In the genomic region with DNA sequence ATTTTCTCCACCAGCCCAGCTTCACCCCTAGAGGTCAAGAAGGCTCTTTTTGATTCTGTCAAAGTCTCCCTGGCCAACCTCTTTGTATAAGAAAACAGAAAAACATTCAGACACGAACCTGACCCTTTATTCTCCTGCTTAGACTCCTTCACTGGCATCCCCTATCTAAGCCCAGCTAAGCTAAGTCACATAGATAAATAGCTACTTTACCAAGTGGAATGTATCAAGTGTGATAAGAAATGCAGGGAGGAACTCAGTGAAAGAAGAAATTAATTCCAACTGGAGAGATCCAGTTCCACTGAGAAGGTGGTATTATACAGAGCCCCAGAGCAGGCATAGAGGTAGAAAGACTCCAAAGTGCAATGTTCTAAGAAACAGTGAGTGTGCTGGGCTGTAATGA, we compare ENCODE assay signal across 20 cellular contexts.
"Had no signal": no experiment of that assay in that cellular context is flagged by ENCODE, and none has a peak within 500 bp of the region (broad histone marks: within the 10 kb centered on the region; RNA-seq: fewer than 3 reads in every experiment).

No MANE protein-coding gene starts in this region.

- H3K36me3 Mint-ChIP-seq: activated naive CD8-positive, alpha-beta T cell treated with anti-CD3 and anti-CD28 coated beads, Interleukin-2, amount 10 ng/mL, durations not matched to agents 7 days and 5 days had no signal

- H3K4me3 ChIP-seq: left ventricle myocardium inferior, psoas muscle, right atrium auricular region, tibial artery had no signal

- H3K27me3 ChIP-seq: right atrium auricular region, tibial artery had no signal

- H3K27ac Mint-ChIP-seq: activated naive CD4-positive, alpha-beta T cell treated with anti-CD3 and anti-CD28 coated beads for 36 hours; activated naive CD8-positive, alpha-beta T cell treated with anti-CD3 and anti-CD28 coated beads, Interleukin-2, amount 10 ng/mL, durations not matched to agents 7 days and 5 days had no signal

- DNase-seq: activated CD4-positive, alpha-beta T cell treated with anti-CD3 and anti-CD28 coated beads for 4 hours; activated CD4-positive, alpha-beta T cell treated with anti-CD3 and anti-CD28 coated beads, Interleukin-2, amount 50 U/mL, for 48 hours; activated CD4-positive, CD25-positive, alpha-beta regulatory T cell; activated naive CD4-positive, alpha-beta T cell treated with anti-CD3 and anti-CD28 coated beads for 36 hours; activated naive CD8-positive, alpha-beta T cell treated with anti-CD3 and anti-CD28 coated beads, Interleukin-2, amount 10 ng/mL, durations not matched to agents 7 days and 5 days; activated T-cell treated with anti-CD3 and anti-CD28 coated beads, Interleukin-2, amount 50 U/mL, for 48 hours; central memory CD4-positive, alpha-beta T cell; dermis blood vessel endothelial cell; effector CD8-positive, alpha-beta T cell; glutamatergic neuron; hypothalamus; left ventricle myocardium inferior; mammary epithelial cell; psoas muscle; stimulated activated CD4-positive, alpha-beta T cell treated with anti-CD3 and anti-CD28 coated beads, Interleukin-12 subunit alpha, Interleukin-12 subunit beta, amount 100 ng/mL, for 4 hours; stimulated activated naive CD8-positive, alpha-beta T cell treated with anti-CD3 and anti-CD28 coated beads, Interleukin-15, amount 100 ng/mL, for 72 hours; T-helper 1 cell; tibial artery had no signal

- H3K9me3 ChIP-seq: left ventricle myocardium inferior, psoas muscle, right atrium auricular region, tibial artery had no signal

- H3K36me3 ChIP-seq: left ventricle myocardium inferior, right atrium auricular region, tibial artery had no signal

- H3K27ac ChIP-seq: left ventricle myocardium inferior, psoas muscle, right atrium auricular region, tibial artery had no signal

- H3K4me3 Mint-ChIP-seq: activated naive CD4-positive, alpha-beta T cell treated with anti-CD3 and anti-CD28 coated beads for 36 hours; activated naive CD8-positive, alpha-beta T cell treated with anti-CD3 and anti-CD28 coated beads, Interleukin-2, amount 10 ng/mL, durations not matched to agents 7 days and 5 days; stimulated activated naive CD8-positive, alpha-beta T cell treated with anti-CD3 and anti-CD28 coated beads, Interleukin-15, amount 100 ng/mL, for 72 hours had no signal

- H3K9me3 Mint-ChIP-seq: activated naive CD4-positive, alpha-beta T cell treated with anti-CD3 and anti-CD28 coated beads for 36 hours; activated naive CD8-positive, alpha-beta T cell treated with anti-CD3 and anti-CD28 coated beads, Interleukin-2, amount 10 ng/mL, durations not matched to agents 7 days and 5 days; stimulated activated naive CD8-positive, alpha-beta T cell treated with anti-CD3 and anti-CD28 coated beads, Interleukin-15, amount 100 ng/mL, for 72 hours had no signal

- ATAC-seq: psoas muscle; stimulated activated naive CD8-positive, alpha-beta T cell treated with anti-CD3 and anti-CD28 coated beads, Interleukin-15, amount 100 ng/mL, for 72 hours had no signal

- FAIRE-seq: frontal cortex had no signal

- H3K27me3 Mint-ChIP-seq: activated naive CD8-positive, alpha-beta T cell treated with anti-CD3 and anti-CD28 coated beads, Interleukin-2, amount 10 ng/mL, durations not matched to agents 7 days and 5 days; stimulated activated naive CD8-positive, alpha-beta T cell treated with anti-CD3 and anti-CD28 coated beads, Interleukin-15, amount 100 ng/mL, for 72 hours had no signal
